In genomic region chr10:17961551-17962422, GRCh38 we compare ENCODE assay signal across 26 cellular contexts. TPM values are rescaled to one million over a fixed set of nuclear protein-coding genes. Genes with fewer than 3 reads are reported as not detected.
DNase-seq lines count a peak whose midpoint lies in the region; ATAC-seq, FAIRE-seq and TF ChIP-seq lines count a peak whose summit lies in the region.
"Had no signal": no experiment of that assay in that cellular context is flagged by ENCODE, and none has a peak within 500 bp of the region (broad histone marks: within the 10 kb centered on the region; RNA-seq: fewer than 3 reads in every experiment).

No MANE protein-coding gene starts in this region.

- peak; percentile 91 for ATAC-seq in SK-N-SH treated with all-trans-retinoic acid at 6 μM for 48 hours
- ATAC-seq: CD8-positive, alpha-beta T cell; left colon; mucosa of descending colon; Panc1; WTC11 had no signal

- no peaks in the 10 kb centered on the region for H3K36me3 ChIP-seq in breast epithelium
- H3K36me3 ChIP-seq: upper lobe of left lung had no signal

- no peaks in the 10 kb centered on the region for H3K9me3 ChIP-seq in breast epithelium
- H3K9me3 ChIP-seq: mucosa of descending colon, upper lobe of left lung had no signal

- intact Hi-C loops in MCF 10A (cut with micrococcal nuclease), result no loop called here
- intact Hi-C loops in breast epithelium (cut with DNase I; ENCODE audit: low total_unique reads), result no loop called here

- TF ChIP-seq CTCF in MCF 10A (IDR thresholded peaks at IDR 0.05; ENCODE audit: unreplicated experiment) (no peak), breast epithelium (IDR thresholded peaks at IDR 0.05) (no peak), fibroblast of pulmonary artery (IDR thresholded peaks at IDR 0.05; ENCODE audit: low read length, missing control alignments) (no peak)

- CTCF ChIA-PET in MCF 10A (lab: Yijun Ruan, JAX), result interaction anchor here (1.2 kb wide), 1 partner anchor 13 kb away, joined by 3 read pairs; no protein-coding TSS in a partner anchor
- CTCF ChIA-PET in activated naive CD4-positive, alpha-beta T cell treated with anti-CD3 and anti-CD28 coated beads, Interleukin-2, amount 10 ng/mL, durations not matched to agents 7 days and 5 days (lab: Charles Lee), result no interaction called here

- TF ChIP-seq POLR2A in breast epithelium (IDR thresholded peaks at IDR 0.05) (no peak), H54 (IDR thresholded peaks at IDR 0.05; ENCODE audit: low read depth, low read length) (no peak)

- peaks cover 10% of the 10 kb centered on the region for H3K9me3 Mint-ChIP-seq in MCF 10A (ENCODE audit: unreplicated experiment)
- H3K9me3 Mint-ChIP-seq in activated naive CD4-positive, alpha-beta T cell treated with anti-CD3 and anti-CD28 coated beads, Interleukin-2, amount 10 ng/mL, durations not matched to agents 7 days and 5 days, result peaks cover 4% of the 10 kb centered on the region

- no peak for FAIRE-seq in urothelium cell line (lab: Jason Lieb, UNC)
- no peak for FAIRE-seq in H54 (lab: Jason Lieb, UNC)
- FAIRE-seq: A204.1, GM18507, GM19239 had no signal

- H3K4me3 ChIP-seq in breast epithelium (no peak overlapping the region), fibroblast of pulmonary artery (replicated peaks; ENCODE audit: low read depth, low read length) (no peak overlapping the region)
- H3K4me3 ChIP-seq: mucosa of descending colon, upper lobe of left lung had no signal

- H3K27ac ChIP-seq in breast epithelium, result peak overlapping the region in 1 of 2 donors; percentile 19
- H3K27ac ChIP-seq: upper lobe of left lung had no signal

- DNase-seq in MCF 10A (ENCODE audit: unreplicated experiment) (peak; percentile 29), breast epithelium (ENCODE audit: low spot score in 2 of 2) (no peak), fibroblast of pulmonary artery (ENCODE audit: low read depth) (peak; percentile 27), urothelium cell line (ENCODE audit: low spot score) (peak; percentile 48), NCI-H2227 (lab: John Stamatoyannopoulos, UW; ENCODE audit: unreplicated experiment) (no peak), H54 (ENCODE audit: insufficient read length, low spot score) (no peak)
- DNase-seq in activated naive CD4-positive, alpha-beta T cell treated with anti-CD3 and anti-CD28 coated beads, Interleukin-2, amount 10 ng/mL, durations not matched to agents 7 days and 5 days, result no peak
- DNase-seq: activated effector memory CD4-positive, alpha-beta T cell treated with Interleukin-2 at 50 U/mL for 16 hours; amygdala; CD8-positive, alpha-beta T cell; GF-D8; hippocampal formation; left colon; mucosa of descending colon; NCI-H524; occipital lobe; stimulated activated CD4-positive, alpha-beta T cell treated with anti-CD3 and anti-CD28 coated beads, Interleukin-4, amount 100 ng/mL, for 4 hours; upper lobe of left lung had no signal

- no peak overlapping the region for H3K4me3 Mint-ChIP-seq in MCF 10A (ENCODE audit: unreplicated experiment)
- H3K4me3 Mint-ChIP-seq in activated naive CD4-positive, alpha-beta T cell treated with anti-CD3 and anti-CD28 coated beads, Interleukin-2, amount 10 ng/mL, durations not matched to agents 7 days and 5 days, result no peak overlapping the region
- H3K4me3 Mint-ChIP-seq: CD8-positive, alpha-beta T cell; dendritic cell treated with granulocyte-macrophage colony-stimulating factor and Interleukin-4, amounts not matched to agents 40 ng/mL and 50 ng/mL, for 4 days; WTC11 had no signal

- H3K27ac Mint-ChIP-seq in MCF 10A (ENCODE audit: low read depth, unreplicated experiment), result no peak overlapping the region
- no peak overlapping the region for H3K27ac Mint-ChIP-seq in activated naive CD4-positive, alpha-beta T cell treated with anti-CD3 and anti-CD28 coated beads, Interleukin-2, amount 10 ng/mL, durations not matched to agents 7 days and 5 days
- H3K27ac Mint-ChIP-seq: CD8-positive, alpha-beta T cell; dendritic cell treated with granulocyte-macrophage colony-stimulating factor and Interleukin-4, amounts not matched to agents 40 ng/mL and 50 ng/mL, for 4 days; WTC11 had no signal

- BruUV-seq in MCF 10A (replicated peaks; lab: Mats Ljungman, UMichigan), result no TSS peak

- POLR2A ChIA-PET in MCF 10A (lab: Yijun Ruan, JAX), result interaction anchor here (0.6 to 1.1 kb wide), 4 partner anchors 9 to 224 kb away, joined by 3 to 4 read pairs (median 3); no protein-coding TSS in a partner anchor

- H3K4me1 Mint-ChIP-seq in MCF 10A (ENCODE audit: insufficient read depth, unreplicated experiment), result peaks cover 14% of the 10 kb centered on the region
- no peaks in the 10 kb centered on the region for H3K4me1 Mint-ChIP-seq in activated naive CD4-positive, alpha-beta T cell treated with anti-CD3 and anti-CD28 coated beads, Interleukin-2, amount 10 ng/mL, durations not matched to agents 7 days and 5 days
- H3K4me1 Mint-ChIP-seq: WTC11 had no signal

- H3K27me3 ChIP-seq in breast epithelium, result no peaks in the 10 kb centered on the region
- H3K27me3 ChIP-seq: upper lobe of left lung had no signal

- H3K27me3 Mint-ChIP-seq in MCF 10A (ENCODE audit: insufficient read depth, unreplicated experiment), result no peaks in the 10 kb centered on the region
- H3K27me3 Mint-ChIP-seq in activated naive CD4-positive, alpha-beta T cell treated with anti-CD3 and anti-CD28 coated beads, Interleukin-2, amount 10 ng/mL, durations not matched to agents 7 days and 5 days, result no peaks in the 10 kb centered on the region

- no peaks in the 10 kb centered on the region for H3K4me1 ChIP-seq in breast epithelium
- H3K4me1 ChIP-seq: upper lobe of left lung had no signal

- H3K36me3 Mint-ChIP-seq in MCF 10A (ENCODE audit: insufficient read depth, unreplicated experiment), result peaks cover 4% of the 10 kb centered on the region
- H3K36me3 Mint-ChIP-seq in activated naive CD4-positive, alpha-beta T cell treated with anti-CD3 and anti-CD28 coated beads, Interleukin-2, amount 10 ng/mL, durations not matched to agents 7 days and 5 days, result no peaks in the 10 kb centered on the region
- H3K36me3 Mint-ChIP-seq: CD8-positive, alpha-beta T cell had no signal

TF ChIP-seq in SK-N-SH treated with all-trans-retinoic acid at 6 μM for 48 hours, 23 proteins besides CTCF, POLR2A, EP300 and RAD21:
- TF ChIP-seq BACH2 (CRISPR knock-in tag; IDR thresholded peaks at IDR 0.05; ENCODE audit: borderline replicate concordance), result no peak
- no peak for TF ChIP-seq SNAI2 (CRISPR knock-in tag; IDR thresholded peaks at IDR 0.05)
- TF ChIP-seq ISL1 (CRISPR knock-in tag; IDR thresholded peaks at IDR 0.05), result no peak
- no peak for TF ChIP-seq ZFP3 (CRISPR knock-in tag; IDR thresholded peaks at IDR 0.05)
- TF ChIP-seq, protein P1, sequence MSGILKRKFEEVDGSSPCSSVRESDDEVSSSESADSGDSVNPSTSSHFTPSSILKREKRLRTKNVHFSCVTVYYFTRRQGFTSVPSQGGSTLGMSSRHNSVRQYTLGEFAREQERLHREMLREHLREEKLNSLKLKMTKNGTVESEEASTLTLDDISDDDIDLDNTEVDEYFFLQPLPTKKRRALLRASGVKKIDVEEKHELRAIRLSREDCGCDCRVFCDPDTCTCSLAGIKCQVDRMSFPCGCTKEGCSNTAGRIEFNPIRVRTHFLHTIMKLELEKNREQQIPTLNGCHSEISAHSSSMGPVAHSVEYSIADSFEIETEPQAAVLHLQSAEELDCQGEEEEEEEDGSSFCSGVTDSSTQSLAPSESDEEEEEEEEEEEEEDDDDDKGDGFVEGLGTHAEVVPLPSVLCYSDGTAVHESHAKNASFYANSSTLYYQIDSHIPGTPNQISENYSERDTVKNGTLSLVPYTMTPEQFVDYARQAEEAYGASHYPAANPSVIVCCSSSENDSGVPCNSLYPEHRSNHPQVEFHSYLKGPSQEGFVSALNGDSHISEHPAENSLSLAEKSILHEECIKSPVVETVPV (CRISPR knock-in tag; IDR thresholded peaks at IDR 0.05), result no peak
- TF ChIP-seq ZNF565 (CRISPR knock-in tag; conservative IDR thresholded peaks at IDR 0.05; ENCODE audit: low read depth), result no peak
- TF ChIP-seq, protein P2, sequence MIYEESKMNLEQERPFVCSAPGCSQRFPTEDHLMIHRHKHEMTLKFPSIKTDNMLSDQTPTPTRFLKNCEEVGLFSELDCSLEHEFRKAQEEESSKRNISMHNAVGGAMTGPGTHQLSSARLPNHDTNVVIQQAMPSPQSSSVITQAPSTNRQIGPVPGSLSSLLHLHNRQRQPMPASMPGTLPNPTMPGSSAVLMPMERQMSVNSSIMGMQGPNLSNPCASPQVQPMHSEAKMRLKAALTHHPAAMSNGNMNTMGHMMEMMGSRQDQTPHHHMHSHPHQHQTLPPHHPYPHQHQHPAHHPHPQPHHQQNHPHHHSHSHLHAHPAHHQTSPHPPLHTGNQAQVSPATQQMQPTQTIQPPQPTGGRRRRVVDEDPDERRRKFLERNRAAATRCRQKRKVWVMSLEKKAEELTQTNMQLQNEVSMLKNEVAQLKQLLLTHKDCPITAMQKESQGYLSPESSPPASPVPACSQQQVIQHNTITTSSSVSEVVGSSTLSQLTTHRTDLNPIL (CRISPR knock-in tag; IDR thresholded peaks at IDR 0.05; ENCODE audit: low read depth), result no peak
- TF ChIP-seq ZNF70 (CRISPR knock-in tag; IDR thresholded peaks at IDR 0.05), result no peak
- TF ChIP-seq RARB (CRISPR knock-in tag; IDR thresholded peaks at IDR 0.05), result no peak
- TF ChIP-seq ZNF8 (CRISPR knock-in tag; IDR thresholded peaks at IDR 0.05), result no peak
- no peak for TF ChIP-seq TOX (CRISPR knock-in tag; IDR thresholded peaks at IDR 0.05; ENCODE audit: borderline replicate concordance)
- no peak for TF ChIP-seq CSDC2 (CRISPR knock-in tag; IDR thresholded peaks at IDR 0.05)
- TF ChIP-seq TCF4 (CRISPR knock-in tag; IDR thresholded peaks at IDR 0.05; ENCODE audit: borderline replicate concordance), result no peak
- TF ChIP-seq, protein P3, sequence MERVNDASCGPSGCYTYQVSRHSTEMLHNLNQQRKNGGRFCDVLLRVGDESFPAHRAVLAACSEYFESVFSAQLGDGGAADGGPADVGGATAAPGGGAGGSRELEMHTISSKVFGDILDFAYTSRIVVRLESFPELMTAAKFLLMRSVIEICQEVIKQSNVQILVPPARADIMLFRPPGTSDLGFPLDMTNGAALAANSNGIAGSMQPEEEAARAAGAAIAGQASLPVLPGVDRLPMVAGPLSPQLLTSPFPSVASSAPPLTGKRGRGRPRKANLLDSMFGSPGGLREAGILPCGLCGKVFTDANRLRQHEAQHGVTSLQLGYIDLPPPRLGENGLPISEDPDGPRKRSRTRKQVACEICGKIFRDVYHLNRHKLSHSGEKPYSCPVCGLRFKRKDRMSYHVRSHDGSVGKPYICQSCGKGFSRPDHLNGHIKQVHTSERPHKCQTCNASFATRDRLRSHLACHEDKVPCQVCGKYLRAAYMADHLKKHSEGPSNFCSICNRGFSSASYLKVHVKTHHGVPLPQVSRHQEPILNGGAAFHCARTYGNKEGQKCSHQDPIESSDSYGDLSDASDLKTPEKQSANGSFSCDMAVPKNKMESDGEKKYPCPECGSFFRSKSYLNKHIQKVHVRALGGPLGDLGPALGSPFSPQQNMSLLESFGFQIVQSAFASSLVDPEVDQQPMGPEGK (CRISPR knock-in tag; IDR thresholded peaks at IDR 0.05; ENCODE audit: borderline replicate concordance), result no peak

RNA-seq across cellular contexts. Expression of gene SLC39A12, which starts 10.1 kb away (rescaled TPM):
- total RNA-seq in MCF 10A (2022), result not detected in 2 replicates
- total RNA-seq in breast epithelium, result under 1 TPM; under 0.01 to 0.88 (median 0.16) TPM
- total RNA-seq: activated CD8-positive, alpha-beta memory T cell treated with anti-CD3 and anti-CD28 coated beads for 36 hours; CD8-positive, alpha-beta T cell; WTC11 had no signal

Comparison
In these comparisons a context has a peak if more than half of its experiments do, and no peak if none do; other contexts are left out.
1. DNase-seq: peak in MCF 10A (single experiment), fibroblast of pulmonary artery (single experiment) and urothelium cell line (single experiment); none in breast epithelium (0 of 2), NCI-H2227 (single experiment), activated naive CD4-positive, alpha-beta T cell treated with anti-CD3 and anti-CD28 coated beads, Interleukin-2, amount 10 ng/mL, durations not matched to agents 7 days and 5 days (single experiment) and H54 (single experiment).